In the genomic region with DNA sequence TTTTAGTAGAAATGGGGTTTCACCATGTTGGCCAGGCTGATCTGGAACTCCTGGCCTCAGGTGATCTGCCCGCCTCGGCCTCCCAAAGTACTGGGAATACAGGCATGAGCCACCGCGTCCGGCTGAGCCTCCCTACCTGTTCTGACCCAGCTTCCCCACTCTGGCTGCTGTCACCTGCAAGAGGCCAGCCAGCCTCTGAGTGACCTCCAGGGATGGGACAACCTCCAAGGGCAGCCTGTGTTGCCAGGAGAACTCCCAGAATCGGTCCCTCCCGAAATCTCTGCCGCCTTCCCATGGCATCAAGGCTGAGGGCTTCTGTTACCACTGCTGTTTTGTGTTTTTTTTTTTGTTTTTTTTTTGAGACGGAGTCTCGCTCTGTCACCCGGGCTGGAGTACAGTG, we compare ENCODE assay signal across 22 cellular contexts. TPM values are rescaled to one million over a fixed set of nuclear protein-coding genes. Genes with fewer than 3 reads are reported as not detected.
DNase-seq lines count a peak whose midpoint lies in the region; ATAC-seq, FAIRE-seq and TF ChIP-seq lines count a peak whose summit lies in the region.
"Had no signal": no experiment of that assay in that cellular context is flagged by ENCODE, and none has a peak within 500 bp of the region (broad histone marks: within the 10 kb centered on the region; RNA-seq: fewer than 3 reads in every experiment).

No MANE protein-coding gene starts in this region.

- no CpG with 5 or more reads among the region's 11 CpGs for WGBS in H9 (ENCODE audit: extremely low coverage, insufficient read length, low lambda C conversion rate)
- 51 to 62% methylated on average over 11 of the region's 11 CpGs for WGBS in pancreas, 2 donors

- no peak overlapping the region for H3K18ac ChIP-seq in H9 (ENCODE audit: insufficient read length, low read depth, low read length)

- H3K27ac Mint-ChIP-seq in CD4-positive, CD25-positive, alpha-beta regulatory T cell, result peak overlapping the region in 2 of 3 donors; percentile 29 to 76
- peak overlapping the region in 2 of 3 experiments; percentile 44 to 92; a peak in 4 of 7 replicates for H3K27ac Mint-ChIP-seq in H9

- H3K23me2 ChIP-seq in H9 (ENCODE audit: insufficient read length, low read depth, low read length, poor library complexity, severe bottlenecking), result no peaks in the 10 kb centered on the region

- H4K20me1 ChIP-seq in H9 (ENCODE audit: control insufficient read depth, insufficient read depth, insufficient read length), result peaks cover 2% of the 10 kb centered on the region

- H3K9me3 ChIP-seq in CD4-positive, CD25-positive, alpha-beta regulatory T cell (ENCODE audit: control insufficient read depth in 2 of 2, low read length in 2 of 2), result no peaks in the 10 kb centered on the region
- no peaks in the 10 kb centered on the region for H3K9me3 ChIP-seq in H9 (ENCODE audit: control insufficient read depth, low read depth, low read length)
- H3K9me3 ChIP-seq in pancreas, result no peaks in the 10 kb centered on the region
- H3K9me3 ChIP-seq: BLaER1 had no signal

- no peak overlapping the region for H2AK5ac ChIP-seq in H9 (ENCODE audit: insufficient read length, low read length)

- H4K8ac ChIP-seq in H9 (replicated peaks; ENCODE audit: insufficient read length, low read depth, low read length), result no peak overlapping the region

- no peaks in the 10 kb centered on the region for H3K27me3 Mint-ChIP-seq in CD4-positive, CD25-positive, alpha-beta regulatory T cell
- no peaks in the 10 kb centered on the region for H3K27me3 Mint-ChIP-seq in H9 (ENCODE audit: low read depth)
- H3K27me3 Mint-ChIP-seq: CD4-positive, alpha-beta memory T cell had no signal

- H3K4me3 ChIP-seq in CD4-positive, CD25-positive, alpha-beta regulatory T cell (ENCODE audit: low read depth, low read length), result no peak overlapping the region
- H3K4me3 ChIP-seq in pancreas, result no peak overlapping the region
- H3K4me3 ChIP-seq: BLaER1, PC-9, SK-N-MC had no signal

- no peaks in the 10 kb centered on the region for H3K9me3 Mint-ChIP-seq in CD4-positive, CD25-positive, alpha-beta regulatory T cell
- no peaks in the 10 kb centered on the region for H3K9me3 Mint-ChIP-seq in H9
- H3K9me3 Mint-ChIP-seq: CD4-positive, alpha-beta memory T cell had no signal

- no peak overlapping the region for H3K14ac ChIP-seq in H9 (ENCODE audit: insufficient read depth, low read length)

- no peaks in the 10 kb centered on the region for H3K4me1 ChIP-seq in CD4-positive, CD25-positive, alpha-beta regulatory T cell (ENCODE audit: control insufficient read depth, insufficient read depth, low read length, poor library complexity, severe bottlenecking)
- no peaks in the 10 kb centered on the region for H3K4me1 ChIP-seq in H9 (ENCODE audit: insufficient read depth, low read length)
- peaks cover 0 to 10% (median 5%) of the 10 kb centered on the region in 3 donors for H3K4me1 ChIP-seq in pancreas

- ATAC-seq in CD4-positive, CD25-positive, alpha-beta regulatory T cell (ENCODE audit: low read depth in 2 of 2), result no peak
- ATAC-seq in pancreas, result peak; percentile 26 to 70 (median 36)
- no peak for ATAC-seq in GM18867 (IDR thresholded peaks at IDR 0.05; ENCODE audit: unreplicated experiment)

- H2AFZ ChIP-seq in H9 (ENCODE audit: low read length), result no peak overlapping the region
- H2AFZ ChIP-seq: PC-9 had no signal

- H3K4me1 Mint-ChIP-seq in CD4-positive, CD25-positive, alpha-beta regulatory T cell, result peaks cover 0 to 24% (median 0%) of the 10 kb centered on the region in 4 donors
- peaks cover 0 to 9% of the 10 kb centered on the region in 2 experiments; a peak in 3 of 4 replicates for H3K4me1 Mint-ChIP-seq in H9

- H2BK20ac ChIP-seq in H9 (ENCODE audit: low read depth, low read length, poor library complexity, severe bottlenecking), result no peak overlapping the region

- no peak for TF ChIP-seq CTCF in H9 (conservative IDR thresholded peaks at IDR 0.05)
- no peak for TF ChIP-seq CTCF in pancreas (IDR thresholded peaks at IDR 0.05)

- intact Hi-C loops in pancreas (cut with DNase I), result no loop called here

- H3K27me3 ChIP-seq in CD4-positive, CD25-positive, alpha-beta regulatory T cell (ENCODE audit: control insufficient read depth, insufficient read depth, low read length), result no peaks in the 10 kb centered on the region
- no peaks in the 10 kb centered on the region for H3K27me3 ChIP-seq in H9 (ENCODE audit: insufficient read depth, low read length)
- no peaks in the 10 kb centered on the region for H3K27me3 ChIP-seq in pancreas
- H3K27me3 ChIP-seq: BLaER1 had no signal

- no peak overlapping the region for H3K9ac ChIP-seq in H9 (ENCODE audit: extremely low read depth, insufficient read length, low read length)
- H3K9ac ChIP-seq: BLaER1 had no signal

- no peak overlapping the region for H3K4ac ChIP-seq in H9 (ENCODE audit: low read depth, low read length)

- no peak for DNase-seq in CD4-positive, CD25-positive, alpha-beta regulatory T cell
- DNase-seq in H9, result no peak
- no peak for DNase-seq in pancreas
- DNase-seq in cerebellar cortex (ENCODE audit: low spot score), result no peak
- DNase-seq in foreskin melanocyte, result no peak
- DNase-seq in stimulated activated CD4-positive, alpha-beta T cell treated with anti-CD3 and anti-CD28 coated beads, Interleukin-15, amount 100 ng/mL, for 24 hours, result no peak
- DNase-seq: CD4-positive, alpha-beta memory T cell; GDM1; IMR-90; KG1; MM.1S; NCI-H446 treated with DMSO at 0.1 percent for 48 hours; NCI-H526; SIG-M5 had no signal

- no peak overlapping the region for H4K5ac ChIP-seq in H9 (ENCODE audit: insufficient read length, low read depth, low read length)

- H3K27ac ChIP-seq in CD4-positive, CD25-positive, alpha-beta regulatory T cell (ENCODE audit: insufficient read depth, low read length, poor library complexity, severe bottlenecking), result no peak overlapping the region
- H3K27ac ChIP-seq in H9 (ENCODE audit: insufficient read length, low read depth, low read length), result no peak overlapping the region
- peak overlapping the region; percentile 54 for H3K27ac ChIP-seq in cingulate gyrus (ENCODE audit: low read depth, low read length)
- peak overlapping the region in 1 of 4 donors; percentile 41 for H3K27ac ChIP-seq in pancreas
- H3K27ac ChIP-seq: BLaER1, PC-9, SK-N-MC had no signal

- H3T11ph ChIP-seq in H9 (ENCODE audit: low read length), result no peak overlapping the region

- no peak overlapping the region for H2BK5ac ChIP-seq in H9 (ENCODE audit: insufficient read length, low read length)

- no peak overlapping the region for H2BK12ac ChIP-seq in H9 (ENCODE audit: insufficient read length, low read depth, low read length)

- no peak overlapping the region for H2BK15ac ChIP-seq in H9 (ENCODE audit: low read depth, low read length)

- no peaks in the 10 kb centered on the region for H3K36me3 ChIP-seq in CD4-positive, CD25-positive, alpha-beta regulatory T cell (ENCODE audit: control insufficient read depth, insufficient read depth, low read length)
- H3K36me3 ChIP-seq in pancreas, result peaks cover 0 to 4% (median 0%) of the 10 kb centered on the region in 3 donors

- H4K91ac ChIP-seq in H9 (ENCODE audit: insufficient read length, low read depth, low read length), result no peak overlapping the region

- no peak overlapping the region for H2BK120ac ChIP-seq in H9 (ENCODE audit: low read depth, low read length, poor library complexity, severe bottlenecking)

- no peak overlapping the region for H3K4me3 Mint-ChIP-seq in CD4-positive, CD25-positive, alpha-beta regulatory T cell
- no peak overlapping the region for H3K4me3 Mint-ChIP-seq in H9
- H3K4me3 Mint-ChIP-seq: CD4-positive, alpha-beta memory T cell had no signal

- peaks cover 8% of the 10 kb centered on the region; the same call in 1 of the 2 replicates for H3K79me2 ChIP-seq in H9 (ENCODE audit: insufficient read depth, low read length)

- peaks cover 8% of the 10 kb centered on the region for H3K79me1 ChIP-seq in H9 (ENCODE audit: insufficient read depth, low read depth, low read length, poor library complexity, severe bottlenecking)

- FAIRE-seq in pancreas (lab: Jason Lieb, UNC), result no peak
- FAIRE-seq: A204.1, GM12891, H54 had no signal

- peaks cover 15% of the 10 kb centered on the region for H3K36me3 Mint-ChIP-seq in CD4-positive, CD25-positive, alpha-beta regulatory T cell
- H3K36me3 Mint-ChIP-seq in H9 (ENCODE audit: insufficient read depth in 1 of 3, low read depth in 3 of 3), result peaks cover 6 to 24% (median 17%) of the 10 kb centered on the region in 3 experiments; a peak in 6 of 7 replicates

- H3K4me2 ChIP-seq in H9 (ENCODE audit: insufficient read depth, insufficient read length, low read length), result no peak overlapping the region
- H3K4me2 ChIP-seq: BLaER1, PC-9 had no signal

- no peak overlapping the region for H3K23ac ChIP-seq in H9 (ENCODE audit: insufficient read length, low read depth, low read length)

- H3K56ac ChIP-seq in H9 (ENCODE audit: insufficient read length, low read depth, low read length), result no peak overlapping the region

RNA-seq across cellular contexts. Expression of gene CERS4, which starts 11.3 kb away (rescaled TPM):
- 20.2 TPM for total RNA-seq in CD4-positive, CD25-positive, alpha-beta regulatory T cell
- polyA plus RNA-seq in CD4-positive, CD25-positive, alpha-beta regulatory T cell, result 10 to 100 TPM; 10.1 to 14.5 (median 12.2) TPM
- total RNA-seq in H9 (2021), result 62.6 and 66.5 TPM in 2 replicates
- 10 to 100 TPM; 41.6 to 82.4 (median 62.1) TPM for total RNA-seq in pancreas
- polyA plus RNA-seq in pancreas, result 100 to 1,000 TPM in 1 of 2 donors, 10 to 100 TPM in 1; 72.1 to 118 TPM

Comparison
In these comparisons a context has a peak if more than half of its experiments do, and no peak if none do; other contexts are left out.
1. ATAC-seq: peak in pancreas (4 of 4); none in CD4-positive, CD25-positive, alpha-beta regulatory T cell (0 of 2) and GM18867 (single experiment).